8 cellular contexts compared by ENCODE assay signal in genomic region chr11:22432331-22433065, GRCh38.
DNase-seq lines count a peak whose midpoint lies in the region; ATAC-seq and TF ChIP-seq lines count a peak whose summit lies in the region.

No MANE protein-coding gene starts in this region.

- no peak for TF ChIP-seq CTCF in psoas muscle (IDR thresholded peaks at IDR 0.05)

- H3K27me3 ChIP-seq in H7 (ENCODE audit: control insufficient read depth, insufficient read depth, low read length) (no peaks in the 10 kb centered on the region; the same call in 1 of the 2 replicates), psoas muscle (ENCODE audit: insufficient read depth in 3 of 3, low read length in 2 of 3) (no peaks in the 10 kb centered on the region)

- peaks cover 3% of the 10 kb centered on the region for H3K4me1 ChIP-seq in psoas muscle

- H3K36me3 Mint-ChIP-seq in stimulated activated effector memory CD8-positive, alpha-beta T cell treated with anti-CD3 and anti-CD28 coated beads, Interleukin-12 subunit alpha, Interleukin-12 subunit beta, amount 100 ng/mL, for 72 hours = no peaks in the 10 kb centered on the region

- no peak overlapping the region for H3K27ac Mint-ChIP-seq in stimulated activated effector memory CD8-positive, alpha-beta T cell treated with anti-CD3 and anti-CD28 coated beads, Interleukin-12 subunit alpha, Interleukin-12 subunit beta, amount 100 ng/mL, for 72 hours

- H3K4me3 ChIP-seq in H7 (ENCODE audit: insufficient read depth, low read depth, low read length) (peak overlapping the region; percentile 37; the same call in 1 of the 2 replicates), psoas muscle (peak overlapping the region; percentile 65)

- ATAC-seq in left cardiac atrium = peak; percentile 78 to 80
- peak; percentile 49 to 78 (median 64) for ATAC-seq in psoas muscle
- ATAC-seq in HG02763 (IDR thresholded peaks at IDR 0.05; ENCODE audit: unreplicated experiment) = no peak
- ATAC-seq in stimulated activated effector memory CD8-positive, alpha-beta T cell treated with anti-CD3 and anti-CD28 coated beads, Interleukin-12 subunit alpha, Interleukin-12 subunit beta, amount 100 ng/mL, for 72 hours = no peak
- no peak for ATAC-seq in GM18517 (IDR thresholded peaks at IDR 0.05; ENCODE audit: unreplicated experiment)

- no peak overlapping the region for H3K4me3 Mint-ChIP-seq in stimulated activated effector memory CD8-positive, alpha-beta T cell treated with anti-CD3 and anti-CD28 coated beads, Interleukin-12 subunit alpha, Interleukin-12 subunit beta, amount 100 ng/mL, for 72 hours

- peaks cover 8% of the 10 kb centered on the region for H3K4me1 Mint-ChIP-seq in stimulated activated effector memory CD8-positive, alpha-beta T cell treated with anti-CD3 and anti-CD28 coated beads, Interleukin-12 subunit alpha, Interleukin-12 subunit beta, amount 100 ng/mL, for 72 hours

- no peaks in the 10 kb centered on the region for H3K9me3 ChIP-seq in psoas muscle

- intact Hi-C loops in left cardiac atrium (cut with DNase I) (no loop called here), psoas muscle (cut with DNase I) (no loop called here)

- DNase-seq in H7 (peak; percentile 60), left cardiac atrium (peak; percentile 30), psoas muscle (peak; percentile 23 to 68), NCI-H526 (lab: John Stamatoyannopoulos, UW) (no peak)
- DNase-seq in activated T-cell treated with anti-CD3 and anti-CD28 coated beads, Interleukin-2, amount 50 U/mL, for 48 hours = peak; percentile 18 to 21
- no peak for DNase-seq in stimulated activated effector memory CD8-positive, alpha-beta T cell treated with anti-CD3 and anti-CD28 coated beads, Interleukin-12 subunit alpha, Interleukin-12 subunit beta, amount 100 ng/mL, for 72 hours (ENCODE audit: low spot score in 2 of 2)

- H3K9me3 Mint-ChIP-seq in stimulated activated effector memory CD8-positive, alpha-beta T cell treated with anti-CD3 and anti-CD28 coated beads, Interleukin-12 subunit alpha, Interleukin-12 subunit beta, amount 100 ng/mL, for 72 hours = no peaks in the 10 kb centered on the region

- H3K27ac ChIP-seq in psoas muscle = no peak overlapping the region

- H3K36me3 ChIP-seq in H7 (replicated peaks; ENCODE audit: control insufficient read depth, insufficient read depth, low read length) (no peaks in the 10 kb centered on the region), psoas muscle (ENCODE audit: insufficient read depth in 1 of 2, low read depth in 1 of 2) (no peaks in the 10 kb centered on the region)

- WGBS in psoas muscle, 3 donors = 2 to 3% (median 2%) methylated on average over 37 of the region's 37 CpGs

Comparison
In these comparisons a context has a peak if more than half of its experiments do, and no peak if none do; other contexts are left out.
1. DNase-seq: peak in H7 (single experiment), activated T-cell treated with anti-CD3 and anti-CD28 coated beads, Interleukin-2, amount 50 U/mL, for 48 hours (2 of 2), left cardiac atrium (single experiment) and psoas muscle (2 of 2); none in stimulated activated effector memory CD8-positive, alpha-beta T cell treated with anti-CD3 and anti-CD28 coated beads, Interleukin-12 subunit alpha, Interleukin-12 subunit beta, amount 100 ng/mL, for 72 hours (0 of 2) and NCI-H526 (0 of 2).
2. ATAC-seq: peak in left cardiac atrium (2 of 2) and psoas muscle (4 of 4); none in HG02763 (single experiment), stimulated activated effector memory CD8-positive, alpha-beta T cell treated with anti-CD3 and anti-CD28 coated beads, Interleukin-12 subunit alpha, Interleukin-12 subunit beta, amount 100 ng/mL, for 72 hours (single experiment) and GM18517 (single experiment).